Comparison of ENCODE assay signal across 10 cellular contexts in genomic region chr12:11580125-11580751, GRCh38.
A peak's percentile ranks its signal among the peaks of the same experiment; 100 is the strongest.
DNase-seq lines count a peak whose midpoint lies in the region; ATAC-seq, FAIRE-seq and TF ChIP-seq lines count a peak whose summit lies in the region.
"Had no signal": no experiment of that assay in that cellular context is flagged by ENCODE, and none has a peak within 500 bp of the region (broad histone marks: within the 10 kb centered on the region; RNA-seq: fewer than 3 reads in every experiment).

No MANE protein-coding gene starts in this region.

- H2BK120ac ChIP-seq in mesenchymal stem cell (ENCODE audit: low read depth, low read length): no peak overlapping the region

- no peak overlapping the region for H3K18ac ChIP-seq in mesenchymal stem cell (ENCODE audit: low read depth in 1 of 2, low read length in 2 of 2)

- H3K9ac ChIP-seq in mesenchymal stem cell (ENCODE audit: low read length) (peak overlapping the region; percentile 44), kidney (ENCODE audit: low read length in 2 of 2) (no peak overlapping the region)

- H3K27me3 ChIP-seq in mesenchymal stem cell (ENCODE audit: control insufficient read depth in 1 of 2, insufficient read depth in 1 of 2, low read length in 2 of 2): no peaks in the 10 kb centered on the region

- no peak overlapping the region for H3K23ac ChIP-seq in mesenchymal stem cell (ENCODE audit: low read length in 2 of 2)

- peak; percentile 40 for ATAC-seq in HG03354 (IDR thresholded peaks at IDR 0.05; ENCODE audit: poor library complexity, severe bottlenecking, unreplicated experiment)
- ATAC-seq in GM21360 (IDR thresholded peaks at IDR 0.05; ENCODE audit: unreplicated experiment): no peak

- DNase-seq in AG08395 (ENCODE audit: low spot score) (peak; percentile 78), astrocyte of the cerebellum (ENCODE audit: low read depth) (peak; percentile 66), mesenchymal stem cell (peak; percentile 74), DMS153 (lab: John Stamatoyannopoulos, UW) (no peak), kidney (no peak)
- DNase-seq in activated T-cell treated with anti-CD3 and anti-CD28 coated beads, Interleukin-2, amount 50 U/mL, for 48 hours: no peak
- DNase-seq: activated naive CD8-positive, alpha-beta T cell treated with anti-CD3 and anti-CD28 coated beads, Interleukin-2, amount 10 ng/mL, durations not matched to agents 7 days and 5 days; NCI-H1930 had no signal

- TF ChIP-seq CTCF in astrocyte of the cerebellum (IDR thresholded peaks at IDR 0.05; ENCODE audit: low read depth, low read length, missing control alignments) (no peak), kidney (IDR thresholded peaks at IDR 0.05; ENCODE audit: borderline replicate concordance, extremely low read depth, insufficient read depth) (no peak)

- H3K9me3 ChIP-seq in mesenchymal stem cell (ENCODE audit: control insufficient read depth, low read length): no peaks in the 10 kb centered on the region
- H3K9me3 ChIP-seq in kidney (ENCODE audit: control insufficient read depth in 1 of 2, low read length in 2 of 2): no peaks in the 10 kb centered on the region

- no peak overlapping the region for H3K4me2 ChIP-seq in mesenchymal stem cell (ENCODE audit: low read length, poor library complexity, severe bottlenecking)

- peak overlapping the region; percentile 19 for H3K27ac ChIP-seq in mesenchymal stem cell (ENCODE audit: low read length, poor library complexity, severe bottlenecking)
- H3K27ac ChIP-seq in kidney (ENCODE audit: low read depth in 2 of 2, low read length in 2 of 2): no peak overlapping the region

- no peak overlapping the region for H2AK5ac ChIP-seq in mesenchymal stem cell (ENCODE audit: low read length, severe bottlenecking)

- H3K79me1 ChIP-seq in mesenchymal stem cell (replicated peaks; ENCODE audit: low read length, poor library complexity, severe bottlenecking): no peaks in the 10 kb centered on the region

- 80% methylated on average over 2 of the region's 2 CpGs for WGBS in mesenchymal stem cell

- H3K4ac ChIP-seq in mesenchymal stem cell (ENCODE audit: low read depth in 1 of 2, low read length in 2 of 2): no peak overlapping the region

- no peaks in the 10 kb centered on the region for H3K36me3 ChIP-seq in mesenchymal stem cell (ENCODE audit: control insufficient read depth in 1 of 2, insufficient read depth in 2 of 2, low read depth in 1 of 2, low read length in 2 of 2)
- H3K36me3 ChIP-seq in kidney (ENCODE audit: control insufficient read depth in 1 of 2, insufficient read depth in 2 of 2, low read length in 2 of 2): no peaks in the 10 kb centered on the region

- no peak overlapping the region for H4K91ac ChIP-seq in mesenchymal stem cell (ENCODE audit: low read length)

- H2BK12ac ChIP-seq in mesenchymal stem cell (ENCODE audit: low read length in 2 of 2): no peak overlapping the region

- H2BK15ac ChIP-seq in mesenchymal stem cell (ENCODE audit: low read depth, poor library complexity, severe bottlenecking): no peak overlapping the region

- no peak overlapping the region for H3K4me3 ChIP-seq in astrocyte of the cerebellum (ENCODE audit: low read depth, low read length)
- peak overlapping the region in 1 of 2 experiments; percentile 7 for H3K4me3 ChIP-seq in mesenchymal stem cell (ENCODE audit: insufficient read depth in 1 of 2, low read depth in 1 of 2, low read length in 2 of 2)
- no peak overlapping the region for H3K4me3 ChIP-seq in kidney (ENCODE audit: low read length in 2 of 2)

- H2BK5ac ChIP-seq in mesenchymal stem cell (ENCODE audit: low read depth, low read length, poor library complexity, severe bottlenecking): no peak overlapping the region

- no peak for FAIRE-seq in kidney (lab: Jason Lieb, UNC)

- H2AFZ ChIP-seq in mesenchymal stem cell (ENCODE audit: low read depth, low read length): no peak overlapping the region

- H3K14ac ChIP-seq in mesenchymal stem cell (ENCODE audit: low read length in 2 of 2): no peak overlapping the region

- H3K4me1 ChIP-seq in mesenchymal stem cell (ENCODE audit: control insufficient read depth, insufficient read depth, low read depth, low read length): peaks cover 11% of the 10 kb centered on the region
- no peaks in the 10 kb centered on the region for H3K4me1 ChIP-seq in kidney (ENCODE audit: control insufficient read depth in 1 of 2, insufficient read depth in 1 of 2, low read depth in 1 of 2, low read length in 2 of 2)

- H4K8ac ChIP-seq in mesenchymal stem cell (ENCODE audit: low read length): no peak overlapping the region

- in situ Hi-C loops in astrocyte of the cerebellum (cut with HindIII; ENCODE audit: low sequenced_read_pairs): loop anchor here (25.0 kb wide), 1 partner anchor 457 kb away; no protein-coding TSS in a partner anchor

- intact Hi-C loops in kidney (cut with DNase I): loop anchor here (5.0 to 10.0 kb wide), 2 partner anchors 452 to 745 kb away; no protein-coding TSS in a partner anchor

Comparison
In these comparisons a context has a peak if more than half of its experiments do, and no peak if none do; other contexts are left out.
1. DNase-seq: peak in AG08395 (single experiment), astrocyte of the cerebellum (single experiment) and mesenchymal stem cell (single experiment); none in activated T-cell treated with anti-CD3 and anti-CD28 coated beads, Interleukin-2, amount 50 U/mL, for 48 hours (0 of 2), DMS153 (single experiment) and kidney (single experiment).